8 cellular contexts compared by ENCODE assay signal in genomic region chr17:78883533-78884131, GRCh38. TPM values are rescaled to one million over a fixed set of nuclear protein-coding genes. Genes with fewer than 3 reads are reported as not detected.
DNase-seq lines count a peak whose midpoint lies in the region; ATAC-seq, FAIRE-seq and TF ChIP-seq lines count a peak whose summit lies in the region.

No MANE protein-coding gene starts in this region.

- in situ Hi-C loops in K562 (cut with MboI) = loop anchor here (5.0 kb wide), 1 partner anchor 84 kb away; no protein-coding TSS in a partner anchor

- no peak for TF ChIP-seq EP300 in K562 (IDR thresholded peaks at IDR 0.05; ENCODE audit: low read length)

- no peak overlapping the region for H3K4me3 ChIP-seq in K562
- peak overlapping the region in 1 of 2 donors; percentile 1 for H3K4me3 ChIP-seq in prostate gland

- H3K9me3 ChIP-seq in K562 (replicated peaks; ENCODE audit: control insufficient read depth, insufficient read depth, low read depth, low read length) (no peaks in the 10 kb centered on the region), prostate gland (no peaks in the 10 kb centered on the region)

- TF ChIP-seq POLR2A in K562 (conservative IDR thresholded peaks at IDR 0.05) = no peak
- TF ChIP-seq POLR2A in prostate gland (IDR thresholded peaks at IDR 0.05) = peak; percentile 12

- H3K36me3 ChIP-seq in K562 (ENCODE audit: control insufficient read depth, insufficient read depth, low read length) = no peaks in the 10 kb centered on the region
- no peaks in the 10 kb centered on the region for H3K36me3 ChIP-seq in prostate gland

- WGBS in K562 (ENCODE audit: insufficient coverage, low coverage, missing lambda C conversion rate) = 27% methylated on average over 16 of the region's 24 CpGs
- 13% methylated on average over 24 of the region's 24 CpGs for WGBS in prostate gland

- H3K9ac ChIP-seq in K562 (ENCODE audit: insufficient read depth in 1 of 2, low read depth in 2 of 2, low read length in 2 of 2) = peak overlapping the region in 1 of 2 experiments; percentile 14; a peak in 2 of 4 replicates

- CTCF ChIA-PET in K562 (lab: Yijun Ruan, JAX; ENCODE audit: low intra/inter-chr PET ratio) = no interaction called here

- H3K79me2 ChIP-seq in K562 (ENCODE audit: control insufficient read depth, insufficient read depth, low read length) = no peaks in the 10 kb centered on the region

- H2AFZ ChIP-seq in K562 (ENCODE audit: low read depth, low read length) = peak overlapping the region; percentile 91

- no TSS peak for BruUV-seq in K562 (replicated peaks; lab: Mats Ljungman, UMichigan)

- H3K27me3 ChIP-seq in K562 (ENCODE audit: control insufficient read depth in 2 of 2, insufficient read depth in 2 of 2, low read length in 2 of 2) = peaks cover 24 to 49% of the 10 kb centered on the region in 2 experiments; a peak in 4 of 5 replicates
- H3K27me3 ChIP-seq in prostate gland (replicated peaks; ENCODE audit: insufficient read depth) = no peaks in the 10 kb centered on the region

- peak overlapping the region; percentile 57 for H3K4me2 ChIP-seq in K562 (ENCODE audit: insufficient read depth, low read length)

- H3K9me1 ChIP-seq in K562 (ENCODE audit: control insufficient read depth, insufficient read depth, low read length) = peaks cover 4% of the 10 kb centered on the region

- peak; percentile 11 for FAIRE-seq in K562 (lab: Jason Lieb, UNC)

- ATAC-seq in K562 (no peak), HG02759 (IDR thresholded peaks at IDR 0.05; ENCODE audit: unreplicated experiment) (no peak), GM19397 (IDR thresholded peaks at IDR 0.05; ENCODE audit: unreplicated experiment) (no peak), GM21447 (IDR thresholded peaks at IDR 0.05; ENCODE audit: unreplicated experiment) (no peak)

- DNase-seq in ELR (ENCODE audit: low read depth) (peak; percentile 99), NCI-H2196 treated with DMSO at 0.1 percent for 48 hours (lab: John Stamatoyannopoulos, UW; ENCODE audit: unreplicated experiment) (peak; percentile 95), K562 (ENCODE audit: extremely low read depth in 1 of 4, low spot score in 3 of 4) (no peak), hippocampal formation (lab: John Stamatoyannopoulos, UW) (peak; percentile 88 to 89), prostate gland (ENCODE audit: low spot score) (peak; percentile 43)

- H3K4me1 ChIP-seq in K562 (replicated peaks in 1 of 2; ENCODE audit: control insufficient read depth in 2 of 2, insufficient read depth in 2 of 2, low read length in 2 of 2) (peaks cover 16 to 34% of the 10 kb centered on the region in 2 experiments), prostate gland (replicated peaks) (peaks cover 6% of the 10 kb centered on the region)

- TF ChIP-seq CTCF in K562 (IDR thresholded peaks at IDR 0.05 in 2 of 3, conservative IDR thresholded peaks at IDR 0.05 in 1 of 3; ENCODE audit: insufficient read depth in 2 of 3, low read depth in 1 of 3, low read length in 3 of 3) (no peak), prostate gland (IDR thresholded peaks at IDR 0.05) (peak in 1 of 4 experiments; percentile 3)

- intact Hi-C loops in K562 (cut with micrococcal nuclease) (no loop called here), prostate gland (cut with DNase I) (loop anchor here (5.0 kb wide), 1 partner anchor 39 kb away; no protein-coding TSS in a partner anchor)

- H4K20me1 ChIP-seq in K562 (replicated peaks; ENCODE audit: control insufficient read depth, insufficient read depth, low read length) = peaks cover 4% of the 10 kb centered on the region; the same call in 1 of the 2 replicates

- H3K27ac ChIP-seq in K562 (ENCODE audit: extremely low read depth, low read depth, low read length) (peak overlapping the region; percentile 68; the same call in 2 of the 3 replicates), prostate gland (peak overlapping the region; percentile 74 to 82)

- POLR2A ChIA-PET in K562 (lab: Yijun Ruan, JAX) = interaction anchor here (0.6 kb wide), 1 partner anchor 32 kb away, joined by 3 read pairs; no protein-coding TSS in a partner anchor

- no peak for TF ChIP-seq RAD21 in K562 (CRISPR knock-in tag; conservative IDR thresholded peaks at IDR 0.05 in 1 of 2, IDR thresholded peaks at IDR 0.05 in 1 of 2)

TF ChIP-seq in K562, 482 proteins besides CTCF, POLR2A, EP300 and RAD21 (continues in another document):
- no peak for TF ChIP-seq EZH2 (IDR thresholded peaks at IDR 0.05; ENCODE audit: borderline replicate concordance, low read depth, low read length)
- TF ChIP-seq ZNF140 (CRISPR knock-in tag; IDR thresholded peaks at IDR 0.05) = no peak
- no peak for TF ChIP-seq POU5F1 (IDR thresholded peaks at IDR 0.05; ENCODE audit: borderline replicate concordance, low read depth, low read length, partially characterized antibody)
- TF ChIP-seq TOE1 (IDR thresholded peaks at IDR 0.05; ENCODE audit: borderline replicate concordance) = peak; percentile 9; the same call in 1 of the 2 replicates
- no peak for TF ChIP-seq TOE1 (CRISPR knock-in tag; IDR thresholded peaks at IDR 0.05; ENCODE audit: borderline replicate concordance, low read depth)
- 0 out of 2 replicates have a peak, but pooled peaks have one; percentile 38 for TF ChIP-seq HDAC2 (IDR thresholded peaks at IDR 0.05)
- no peak for TF ChIP-seq ZFP30 (CRISPR knock-in tag; IDR thresholded peaks at IDR 0.05; ENCODE audit: borderline replicate concordance)
- TF ChIP-seq FOSL1 (tag; conservative IDR thresholded peaks at IDR 0.05) = peak; percentile 50; the same call in 1 of the 2 replicates
- TF ChIP-seq SAP30 (IDR thresholded peaks at IDR 0.05; ENCODE audit: borderline replicate concordance, insufficient read depth, low read depth, low read length, poor library complexity, severe bottlenecking) = no peak
- no peak for TF ChIP-seq NR2C2 (CRISPR knock-in tag; IDR thresholded peaks at IDR 0.05)
- 0 out of 2 replicates have a peak, but pooled peaks have one; percentile 1 for TF ChIP-seq NR2C2 (tag; IDR thresholded peaks at IDR 0.05)

RNA-seq across cellular contexts. Expression of gene CEP295NL, which starts 19.4 kb away (rescaled TPM):
- not detected in 2 replicates for total RNA-seq in K562 (2011; cell fraction: chromatin; rRNA removed; ENCODE audit: low replicate concordance)
- total RNA-seq in K562 (2011; cell fraction: nucleolus; rRNA removed) = not detected in 2 replicates
- total RNA-seq in K562 (2011; cell fraction: nucleoplasm; rRNA removed) = not detected in 2 replicates
- total RNA-seq in K562 (2014; rRNA removed) = not detected in 2 replicates
- total RNA-seq in K562 (2014; rRNA removed; fragmentation: Illumina TruSeq; extraction: Trizol) = not detected in 2 replicates
- not detected in 2 replicates for total RNA-seq in K562 (2015; rRNA removed; fragmentation: Illumina TruSeq; extraction: Trizol)
- not detected in 2 replicates for total RNA-seq in K562 (2021)
- polyA plus RNA-seq in K562 (2011; rRNA removed) = not detected in 2 replicates
- polyA plus RNA-seq in K562 (2011; cell fraction: cytosol; rRNA removed) = not detected in 2 replicates
- polyA plus RNA-seq in K562 (2011; cell fraction: nucleus; rRNA removed) = not detected in 2 replicates
- not detected in 2 replicates for polyA plus RNA-seq in K562 (2012)
- polyA plus RNA-seq in K562 (2014; fragmentation: Illumina TruSeq; extraction: Trizol) = not detected in 2 replicates
- not detected for polyA plus RNA-seq in K562 (2014; fragmentation: Nextera tagmentation; extraction: Ambion mirVana)
- not detected in 2 replicates for polyA plus RNA-seq in K562 (2014; rRNA removed)
- polyA minus RNA-seq in K562 (2011; rRNA and poly(A)+ RNA removed) = not detected in 2 replicates
- not detected in 2 replicates for polyA minus RNA-seq in K562 (2011; cell fraction: cytosol; rRNA and poly(A)+ RNA removed)
- not detected in 2 replicates for polyA minus RNA-seq in K562 (2011; cell fraction: nucleus; rRNA and poly(A)+ RNA removed)
- total RNA-seq in prostate gland = 1 to 10 TPM; 2.2 to 8.2 TPM

RNA-seq across cellular contexts. Expression of gene TIMP2, which starts 41.6 kb away (rescaled TPM):
- total RNA-seq in K562 (2011; cell fraction: chromatin; rRNA removed; ENCODE audit: low replicate concordance) = not detected in 2 replicates
- total RNA-seq in K562 (2011; cell fraction: nucleolus; rRNA removed) = not detected in 2 replicates
- not detected in 2 replicates for total RNA-seq in K562 (2011; cell fraction: nucleoplasm; rRNA removed)
- not detected in 2 replicates for total RNA-seq in K562 (2014; rRNA removed)
- total RNA-seq in K562 (2014; rRNA removed; fragmentation: Illumina TruSeq; extraction: Trizol) = not detected in 2 replicates
- not detected in 2 replicates for total RNA-seq in K562 (2015; rRNA removed; fragmentation: Illumina TruSeq; extraction: Trizol)
- 0.49 and 0.55 TPM in 2 replicates for total RNA-seq in K562 (2021)
- polyA plus RNA-seq in K562 (2011; rRNA removed) = not detected in 2 replicates
- polyA plus RNA-seq in K562 (2011; cell fraction: cytosol; rRNA removed) = 0.01 and 0.03 TPM in 2 replicates
- polyA plus RNA-seq in K562 (2011; cell fraction: nucleus; rRNA removed) = not detected in 2 replicates
- 0.06 TPM in 1 of 2 replicates, not detected in the other for polyA plus RNA-seq in K562 (2012)
- polyA plus RNA-seq in K562 (2014; fragmentation: Illumina TruSeq; extraction: Trizol) = not detected in 2 replicates
- polyA plus RNA-seq in K562 (2014; fragmentation: Nextera tagmentation; extraction: Ambion mirVana) = not detected
- not detected in 2 replicates for polyA plus RNA-seq in K562 (2014; rRNA removed)
- not detected in 2 replicates for polyA minus RNA-seq in K562 (2011; rRNA and poly(A)+ RNA removed)
- polyA minus RNA-seq in K562 (2011; cell fraction: cytosol; rRNA and poly(A)+ RNA removed) = not detected in 2 replicates
- not detected in 2 replicates for polyA minus RNA-seq in K562 (2011; cell fraction: nucleus; rRNA and poly(A)+ RNA removed)
- total RNA-seq in prostate gland = 100 to 1,000 TPM in 1 of 2 donors, 10 to 100 TPM in 1; 54.5 to 500 TPM

RNA-seq across cellular contexts. Expression of gene USP36, which starts 43.0 kb away (rescaled TPM):
- total RNA-seq in K562 (2011; cell fraction: chromatin; rRNA removed; ENCODE audit: low replicate concordance) = 148 and 235 TPM in 2 replicates
- total RNA-seq in K562 (2011; cell fraction: nucleolus; rRNA removed) = 81.9 and 95.5 TPM in 2 replicates
- 95.0 and 103 TPM in 2 replicates for total RNA-seq in K562 (2011; cell fraction: nucleoplasm; rRNA removed)
- total RNA-seq in K562 (2014; rRNA removed) (15.1 and 18.3 TPM in 2 replicates), K562 (2014; rRNA removed; fragmentation: Illumina TruSeq; extraction: Trizol) (23.7 and 29.8 TPM in 2 replicates), K562 (2015; rRNA removed; fragmentation: Illumina TruSeq; extraction: Trizol) (18.5 and 20.8 TPM in 2 replicates), K562 (2021) (66.8 and 72.8 TPM in 2 replicates), prostate gland (10 to 100 TPM; 31.2 to 66.6 TPM)
- polyA plus RNA-seq in K562 (2011; rRNA removed) (22.5 and 34.0 TPM in 2 replicates), K562 (2014; fragmentation: Illumina TruSeq; extraction: Trizol) (45.9 and 47.4 TPM in 2 replicates), K562 (2014; fragmentation: Nextera tagmentation; extraction: Ambion mirVana) (1 to 10 TPM; 6.4 to 8.5 TPM), K562 (2014; rRNA removed) (31.7 and 33.9 TPM in 2 replicates)
- polyA plus RNA-seq in K562 (2011; cell fraction: cytosol; rRNA removed) = 21.9 and 24.7 TPM in 2 replicates
- polyA plus RNA-seq in K562 (2011; cell fraction: nucleus; rRNA removed) = 99.8 and 123 TPM in 2 replicates
- polyA plus RNA-seq in K562 (2012) = 45.4 and 46.5 TPM in 2 replicates
- 34.2 and 37.2 TPM in 2 replicates for polyA minus RNA-seq in K562 (2011; rRNA and poly(A)+ RNA removed)
- polyA minus RNA-seq in K562 (2011; cell fraction: cytosol; rRNA and poly(A)+ RNA removed) = 21.8 and 26.1 TPM in 2 replicates
- 26.8 and 40.4 TPM in 2 replicates for polyA minus RNA-seq in K562 (2011; cell fraction: nucleus; rRNA and poly(A)+ RNA removed)

Comparison
In these comparisons a context has a peak if more than half of its experiments do, and no peak if none do; other contexts are left out.
1. DNase-seq: peak in ELR (single experiment), NCI-H2196 treated with DMSO at 0.1 percent for 48 hours (single experiment), hippocampal formation (2 of 2) and prostate gland (single experiment); none in K562 (0 of 4).
2. RNA of gene TIMP2, which starts 41.6 kb away (total RNA-seq): 54.5 to 500 TPM in prostate gland; 0.49 to 0.55 TPM in K562; every median in the first group is over 10 times any median in the second.